ENCODE assay signal across 12 cellular contexts in the genomic region with DNA sequence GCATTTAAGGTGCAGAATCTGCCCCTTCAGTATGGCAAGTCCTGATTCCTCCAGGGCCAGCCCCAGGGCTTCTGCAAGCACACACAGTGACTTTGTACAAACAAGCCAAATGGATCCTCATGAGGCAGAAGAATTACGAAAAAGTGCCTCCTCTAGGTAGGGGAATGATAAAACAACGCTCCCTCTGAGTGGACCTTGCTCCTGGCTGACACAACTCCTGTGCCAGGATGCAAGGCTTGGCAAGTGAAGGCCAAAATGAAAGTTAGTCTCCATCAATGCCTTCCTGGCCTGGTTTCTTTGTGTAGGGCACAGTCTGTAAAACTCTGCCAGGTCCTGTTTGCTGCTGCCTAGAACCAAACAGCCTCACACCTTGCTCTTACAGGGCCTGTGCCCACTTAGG.
DNase-seq lines count a peak whose midpoint lies in the region; ATAC-seq and TF ChIP-seq lines count a peak whose summit lies in the region.
"Had no signal": no experiment of that assay in that cellular context is flagged by ENCODE, and none has a peak within 500 bp of the region (broad histone marks: within the 10 kb centered on the region; RNA-seq: fewer than 3 reads in every experiment).

No MANE protein-coding gene starts in this region.

- intact Hi-C loops in upper lobe of right lung (cut with DNase I) = no loop called here

- peaks cover 6% of the 10 kb centered on the region for H3K79me1 ChIP-seq in trophoblast cell (ENCODE audit: low read length)

- no peaks in the 10 kb centered on the region for H3K36me3 Mint-ChIP-seq in activated naive CD8-positive, alpha-beta T cell treated with anti-CD3 and anti-CD28 coated beads, Interleukin-2, amount 50 U/mL, for 24 hours (ENCODE audit: low read depth)
- H3K36me3 Mint-ChIP-seq in activated naive CD8-positive, alpha-beta T cell treated with anti-CD3 and anti-CD28 coated beads for 36 hours = peaks cover 8% of the 10 kb centered on the region

- H3K4me3 ChIP-seq in trophoblast cell (ENCODE audit: low read depth, low read length) (no peak overlapping the region), upper lobe of right lung (no peak overlapping the region)
- H3K4me3 ChIP-seq: BLaER1 treated with 17β-estradiol and CSF1 and Interleukin-3, amounts not matched to agents 10 nM and 100 nM had no signal

- H2AFZ ChIP-seq in trophoblast cell (ENCODE audit: insufficient read depth, low read length, poor library complexity) = no peak overlapping the region

- no peaks in the 10 kb centered on the region for H3K36me3 ChIP-seq in trophoblast cell (ENCODE audit: control insufficient read depth in 1 of 2, insufficient read depth in 2 of 2, low read length in 2 of 2)
- H3K36me3 ChIP-seq in upper lobe of right lung = no peaks in the 10 kb centered on the region
- H3K36me3 ChIP-seq: BLaER1 treated with 17β-estradiol and CSF1 and Interleukin-3, amounts not matched to agents 10 nM and 100 nM had no signal

- no peak overlapping the region for H3K14ac ChIP-seq in trophoblast cell (ENCODE audit: low read length)

- peaks cover 22 to 24% of the 10 kb centered on the region in 2 experiments for H3K4me1 ChIP-seq in trophoblast cell (ENCODE audit: control insufficient read depth in 1 of 2, insufficient read depth in 2 of 2, low read length in 2 of 2)
- H3K4me1 ChIP-seq in upper lobe of right lung = peaks cover 3% of the 10 kb centered on the region

- H3K27ac ChIP-seq in trophoblast cell (ENCODE audit: low read depth, low read length) (peak overlapping the region; percentile 9), upper lobe of right lung (no peak overlapping the region)
- H3K27ac ChIP-seq: BLaER1 treated with 17β-estradiol and CSF1 and Interleukin-3, amounts not matched to agents 10 nM and 100 nM had no signal

- peak; percentile 7 for ATAC-seq in activated naive CD8-positive, alpha-beta T cell treated with anti-CD3 and anti-CD28 coated beads, Interleukin-2, amount 50 U/mL, for 24 hours
- peak; percentile 90 for ATAC-seq in left lobe of liver
- peak; percentile 25 for ATAC-seq in upper lobe of right lung

- H3K4ac ChIP-seq in trophoblast cell (ENCODE audit: low read depth, low read length) = no peak overlapping the region

- no peak for TF ChIP-seq CTCF in upper lobe of right lung (IDR thresholded peaks at IDR 0.05)

- H3K18ac ChIP-seq in trophoblast cell (ENCODE audit: low read length) = no peak overlapping the region

- H3K27me3 ChIP-seq in trophoblast cell (ENCODE audit: insufficient read depth, low read length) = no peaks in the 10 kb centered on the region
- no peaks in the 10 kb centered on the region for H3K27me3 ChIP-seq in upper lobe of right lung
- H3K27me3 ChIP-seq: BLaER1 treated with 17β-estradiol and CSF1 and Interleukin-3, amounts not matched to agents 10 nM and 100 nM had no signal

- no CpG with 5 or more reads among the region's 2 CpGs for WGBS in trophoblast cell (ENCODE audit: extremely low coverage, insufficient coverage, insufficient read length)

- peak overlapping the region; percentile 33 for H2BK12ac ChIP-seq in trophoblast cell (ENCODE audit: low read length)

- no peak for DNase-seq in activated naive CD8-positive, alpha-beta T cell treated with anti-CD3 and anti-CD28 coated beads, Interleukin-2, amount 50 U/mL, for 24 hours
- no peak for DNase-seq in activated naive CD8-positive, alpha-beta T cell treated with anti-CD3 and anti-CD28 coated beads for 36 hours
- DNase-seq in left lobe of liver (ENCODE audit: low spot score) (peak; percentile 71), trophoblast cell (no peak), upper lobe of right lung (no peak), 8988T (no peak), HCEC 1CT (no peak)
- DNase-seq in effector CD8-positive, alpha-beta T cell (lab: John Stamatoyannopoulos, UW) = no peak
- DNase-seq: Calu3; CD4-positive, CD25-positive, alpha-beta regulatory T cell; DMS 273 treated with DMSO at 0.1 percent for 48 hours had no signal

- H3K4me1 Mint-ChIP-seq in activated naive CD8-positive, alpha-beta T cell treated with anti-CD3 and anti-CD28 coated beads, Interleukin-2, amount 50 U/mL, for 24 hours = peaks cover 5% of the 10 kb centered on the region
- peaks cover 5% of the 10 kb centered on the region for H3K4me1 Mint-ChIP-seq in activated naive CD8-positive, alpha-beta T cell treated with anti-CD3 and anti-CD28 coated beads for 36 hours

- no peak overlapping the region for H3K27ac Mint-ChIP-seq in activated naive CD8-positive, alpha-beta T cell treated with anti-CD3 and anti-CD28 coated beads, Interleukin-2, amount 50 U/mL, for 24 hours
- no peak overlapping the region for H3K27ac Mint-ChIP-seq in activated naive CD8-positive, alpha-beta T cell treated with anti-CD3 and anti-CD28 coated beads for 36 hours
- H3K27ac Mint-ChIP-seq: CD4-positive, CD25-positive, alpha-beta regulatory T cell had no signal

- no peak overlapping the region for H4K12ac ChIP-seq in trophoblast cell (ENCODE audit: low read depth, low read length)

- peak overlapping the region; percentile 17 for H4K8ac ChIP-seq in trophoblast cell (ENCODE audit: low read depth, low read length)

- H3K4me3 Mint-ChIP-seq in activated naive CD8-positive, alpha-beta T cell treated with anti-CD3 and anti-CD28 coated beads, Interleukin-2, amount 50 U/mL, for 24 hours = no peak overlapping the region
- H3K4me3 Mint-ChIP-seq in activated naive CD8-positive, alpha-beta T cell treated with anti-CD3 and anti-CD28 coated beads for 36 hours = no peak overlapping the region
- H3K4me3 Mint-ChIP-seq: CD4-positive, CD25-positive, alpha-beta regulatory T cell had no signal

- H2AK5ac ChIP-seq in trophoblast cell (ENCODE audit: low read length) = no peak overlapping the region

- H3K23ac ChIP-seq in trophoblast cell (ENCODE audit: low read length) = peak overlapping the region; percentile 47

- no peak overlapping the region for H2BK120ac ChIP-seq in trophoblast cell (ENCODE audit: insufficient read depth, low read length, poor library complexity)

- H2BK5ac ChIP-seq in trophoblast cell (ENCODE audit: low read depth, low read length, poor library complexity) = no peak overlapping the region

- H3K79me2 ChIP-seq in trophoblast cell (ENCODE audit: control insufficient read depth, insufficient read depth, low read length, poor library complexity) = no peaks in the 10 kb centered on the region

- H3K9me3 ChIP-seq in trophoblast cell (ENCODE audit: insufficient read depth, low read depth, low read length) (no peaks in the 10 kb centered on the region), upper lobe of right lung (no peaks in the 10 kb centered on the region)
- H3K9me3 ChIP-seq: BLaER1 treated with 17β-estradiol and CSF1 and Interleukin-3, amounts not matched to agents 10 nM and 100 nM had no signal

- no peak overlapping the region for H3K9ac ChIP-seq in trophoblast cell (ENCODE audit: low read length)
- H3K9ac ChIP-seq: BLaER1 treated with 17β-estradiol and CSF1 and Interleukin-3, amounts not matched to agents 10 nM and 100 nM had no signal

- no peaks in the 10 kb centered on the region for H3K27me3 Mint-ChIP-seq in activated naive CD8-positive, alpha-beta T cell treated with anti-CD3 and anti-CD28 coated beads, Interleukin-2, amount 50 U/mL, for 24 hours
- no peaks in the 10 kb centered on the region for H3K27me3 Mint-ChIP-seq in activated naive CD8-positive, alpha-beta T cell treated with anti-CD3 and anti-CD28 coated beads for 36 hours

- no peak overlapping the region for H3K4me2 ChIP-seq in trophoblast cell (ENCODE audit: low read length)
- H3K4me2 ChIP-seq: BLaER1 treated with 17β-estradiol and CSF1 and Interleukin-3, amounts not matched to agents 10 nM and 100 nM had no signal

- no peak overlapping the region for H4K91ac ChIP-seq in trophoblast cell (ENCODE audit: low read depth, low read length)

- no peaks in the 10 kb centered on the region for H3K9me3 Mint-ChIP-seq in activated naive CD8-positive, alpha-beta T cell treated with anti-CD3 and anti-CD28 coated beads, Interleukin-2, amount 50 U/mL, for 24 hours
- no peaks in the 10 kb centered on the region for H3K9me3 Mint-ChIP-seq in activated naive CD8-positive, alpha-beta T cell treated with anti-CD3 and anti-CD28 coated beads for 36 hours
- H3K9me3 Mint-ChIP-seq: CD4-positive, CD25-positive, alpha-beta regulatory T cell had no signal

Comparison
In these comparisons a context has a peak if more than half of its experiments do, and no peak if none do; other contexts are left out.
1. ATAC-seq: peak in every context shown above with its lines; median percentile 90 in left lobe of liver; 25 in upper lobe of right lung; 7 in activated naive CD8-positive, alpha-beta T cell treated with anti-CD3 and anti-CD28 coated beads, Interleukin-2, amount 50 U/mL, for 24 hours.